13 cellular contexts compared by ENCODE assay signal in genomic region chr9:129662239-129662638, GRCh38. TPM values are rescaled to one million over a fixed set of nuclear protein-coding genes. Genes with fewer than 3 reads are reported as not detected.
"Had no signal": no experiment of that assay in that cellular context is flagged by ENCODE, and none has a peak within 500 bp of the region (broad histone marks: within the 10 kb centered on the region; RNA-seq: fewer than 3 reads in every experiment).

No MANE protein-coding gene starts in this region.

RNA-seq across cellular contexts. Expression of gene PRRX2, which starts 3.2 kb away (rescaled TPM):
- total RNA-seq: activated B cell treated with CpG ODN at 0.5 μM for 24 hours; activated CD4-positive, alpha-beta memory T cell treated with anti-CD3 and anti-CD28 coated beads, Interleukin-2, amount 10 ng/mL, durations not matched to agents 7 days and 5 days; T-helper 17 cell had no signal

RNA-seq across cellular contexts. Expression of gene C9orf50, which starts 41.3 kb away (rescaled TPM):
- total RNA-seq: activated B cell treated with CpG ODN at 0.5 μM for 24 hours; activated CD4-positive, alpha-beta memory T cell treated with anti-CD3 and anti-CD28 coated beads for 36 hours; activated CD4-positive, alpha-beta memory T cell treated with anti-CD3 and anti-CD28 coated beads, Interleukin-2, amount 10 ng/mL, durations not matched to agents 7 days and 5 days; activated CD4-positive, alpha-beta T cell treated with anti-CD3 and anti-CD28 coated beads for 36 hours; activated CD4-positive, alpha-beta T cell treated with anti-CD3 and anti-CD28 coated beads, Interleukin-2, amount 10 ng/mL, durations not matched to agents 24 days and 14 days; activated CD4-positive, alpha-beta T cell treated with anti-CD3 and anti-CD28 coated beads, Interleukin-2, amount 10 ng/mL, durations not matched to agents 7 days and 5 days; activated CD8-positive, alpha-beta memory T cell treated with anti-CD3 and anti-CD28 coated beads for 36 hours; activated CD8-positive, alpha-beta memory T cell treated with anti-CD3 and anti-CD28 coated beads, Interleukin-2, amount 10 ng/mL, durations not matched to agents 7 days and 5 days; activated CD8-positive, alpha-beta T cell treated with anti-CD3 and anti-CD28 coated beads for 36 hours; activated CD8-positive, alpha-beta T cell treated with anti-CD3 and anti-CD28 coated beads, Interleukin-2, amount 10 ng/mL, durations not matched to agents 7 days and 5 days; T-helper 1 cell treated with Interleukin-12 subunit alpha and Interleukin-12 subunit beta and Interleukin-4 antibody, amounts not matched to agents 30 ng/mL and 1 ng/mL, for 36 hours; T-helper 17 cell; T-helper 2 cell treated with Interferon-gamma antibody and Interleukin-4, amounts not matched to agents 100 ng/mL and 5 ng/mL, for 36 hours had no signal
